Comparison of ENCODE assay signal across 1 cellular context in genomic region chr15:40303576-40303975, GRCh38.
TF ChIP-seq lines count a peak whose summit lies in the region.

No MANE protein-coding gene starts in this region.

TF ChIP-seq in HepG2, 621 proteins besides CTCF, POLR2A, EP300 and RAD21:
- TF ChIP-seq ZFAT (CRISPR knock-in tag; conservative IDR thresholded peaks at IDR 0.05) (no peak), KLF11 (CRISPR knock-in tag; IDR thresholded peaks at IDR 0.05) (no peak), ZBTB37 (CRISPR knock-in tag; IDR thresholded peaks at IDR 0.05) (no peak), MZF1 (CRISPR knock-in tag; IDR thresholded peaks at IDR 0.05; ENCODE audit: borderline replicate concordance) (no peak), ZNF629 (CRISPR knock-in tag; conservative IDR thresholded peaks at IDR 0.05) (no peak), TOPORS (CRISPR knock-in tag; IDR thresholded peaks at IDR 0.05) (no peak)
